In the genomic region with DNA sequence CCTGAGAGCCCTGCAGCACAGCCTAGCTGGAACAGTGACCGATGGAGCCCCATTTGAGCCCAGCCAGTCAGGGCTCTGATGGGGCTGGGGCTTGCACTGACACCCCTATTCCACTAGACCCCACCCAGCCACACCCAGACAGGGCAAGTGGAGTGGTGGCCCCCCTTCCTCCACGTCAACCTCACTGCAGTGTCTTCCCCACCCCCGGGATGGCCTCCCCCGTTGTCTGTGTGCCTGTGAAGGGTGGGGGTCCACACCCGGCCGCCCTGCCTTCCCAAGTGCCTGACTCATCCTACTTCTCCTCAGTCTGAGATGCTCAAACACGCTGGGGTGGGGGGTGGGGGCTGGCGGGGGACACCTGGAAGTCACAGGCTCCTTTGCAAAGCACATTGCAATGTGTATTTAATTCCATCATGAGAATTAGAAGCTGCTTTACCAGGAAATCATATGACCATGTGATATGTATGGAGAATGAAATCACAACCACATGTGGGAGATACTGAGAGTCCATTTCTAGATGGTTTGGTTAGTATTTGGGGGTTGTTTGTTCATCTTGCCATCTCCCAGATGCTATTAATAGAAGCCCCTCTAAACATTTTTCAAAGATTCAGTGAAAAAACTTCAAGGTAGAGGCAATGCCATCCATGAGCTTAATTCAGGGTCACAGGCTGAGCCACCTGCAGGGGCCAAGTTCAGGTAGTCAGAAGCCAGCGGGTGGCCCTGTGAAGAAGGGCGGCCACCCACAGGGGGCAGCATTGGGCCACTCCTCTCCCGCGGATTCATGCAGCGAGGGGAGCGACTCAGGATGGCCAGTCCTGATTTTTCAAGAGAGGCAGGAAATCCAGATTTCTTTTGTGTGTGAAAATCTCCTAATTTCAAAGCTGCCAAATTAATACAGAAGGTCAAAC, we compare ENCODE assay signal across 8 cellular contexts. TPM values are rescaled to one million over a fixed set of nuclear protein-coding genes. Genes with fewer than 3 reads are reported as not detected.
DNase-seq lines count a peak whose midpoint lies in the region; ATAC-seq and TF ChIP-seq lines count a peak whose summit lies in the region.

No MANE protein-coding gene starts in this region.

- in situ Hi-C loops in HAP-1 (cut with MboI; ENCODE audit: low sequenced_read_pairs): no loop called here

- H2AFZ ChIP-seq in OCI-LY1 (ENCODE audit: low read length): no peak overlapping the region

- H3K9ac ChIP-seq in OCI-LY1 (ENCODE audit: low read length): no peak overlapping the region

- H3K4me1 ChIP-seq in HAP-1: no peaks in the 10 kb centered on the region
- H3K4me1 ChIP-seq in OCI-LY1 (ENCODE audit: insufficient read depth, low read length, severe bottlenecking): no peaks in the 10 kb centered on the region
- H3K4me1 ChIP-seq in neutrophil (ENCODE audit: control insufficient read depth in 1 of 2, insufficient read depth in 1 of 2, low read depth in 1 of 2, low read length in 1 of 2): no peaks in the 10 kb centered on the region

- H3K4me3 ChIP-seq in HAP-1 (no peak overlapping the region), OCI-LY1 (ENCODE audit: low read depth, low read length, poor library complexity, severe bottlenecking) (no peak overlapping the region), foreskin fibroblast (ENCODE audit: low read depth in 1 of 2, low read length in 2 of 2) (no peak overlapping the region), neutrophil (ENCODE audit: low read depth in 1 of 2, low read length in 1 of 2) (no peak overlapping the region)

- CTCF ChIA-PET in Calu3 (lab: Charles Lee): interaction anchor here (0.6 to 2.3 kb wide), 8 partner anchors 19 to 54 kb away, joined by 3 to 9 read pairs (median 4); partner anchors contain the start of gene GMPPA

- H3K27ac Mint-ChIP-seq in Calu3 (ENCODE audit: unreplicated experiment): no peak overlapping the region
- peak overlapping the region; percentile 7 for H3K27ac Mint-ChIP-seq in activated T-cell treated with anti-CD3 and anti-CD28 coated beads, Interleukin-2, amount 50 U/mL, for 72 hours

- intact Hi-C loops in Calu3 (cut with micrococcal nuclease; ENCODE audit: unreplicated experiment): loop anchor here (5.0 kb wide), 1 partner anchor 46 kb away; no protein-coding TSS in a partner anchor

- H4K20me1 ChIP-seq in OCI-LY1 (ENCODE audit: insufficient read depth, low read length): no peaks in the 10 kb centered on the region

- TF ChIP-seq CTCF in Calu3 (IDR thresholded peaks at IDR 0.05; ENCODE audit: unreplicated experiment) (peak; percentile 87), OCI-LY1 (IDR thresholded peaks at IDR 0.05; ENCODE audit: low read length) (peak; percentile 86), foreskin fibroblast (IDR thresholded peaks at IDR 0.05; ENCODE audit: low read depth, low read length) (peak; percentile 90), neutrophil (IDR thresholded peaks at IDR 0.05) (peak; percentile 46)

- DNase-seq in Calu3 (peak; percentile 89), HAP-1 (ENCODE audit: low spot score in 2 of 2) (peak; percentile 57 to 90), foreskin fibroblast (peak in 1 of 2 donors; percentile 80), ureter (ENCODE audit: low spot score) (peak; percentile 76)
- DNase-seq in activated T-cell treated with anti-CD3 and anti-CD28 coated beads, Interleukin-2, amount 50 U/mL, for 72 hours: peak; percentile 73 to 77

- peak overlapping the region; percentile 39 for H3K4me3 Mint-ChIP-seq in Calu3 (ENCODE audit: low read depth, unreplicated experiment)
- peak overlapping the region; percentile 44 for H3K4me3 Mint-ChIP-seq in activated T-cell treated with anti-CD3 and anti-CD28 coated beads, Interleukin-2, amount 50 U/mL, for 72 hours

- peaks cover 24% of the 10 kb centered on the region for H3K4me1 Mint-ChIP-seq in Calu3 (ENCODE audit: low read depth, unreplicated experiment)
- peaks cover 6% of the 10 kb centered on the region for H3K4me1 Mint-ChIP-seq in activated T-cell treated with anti-CD3 and anti-CD28 coated beads, Interleukin-2, amount 50 U/mL, for 72 hours (ENCODE audit: low read depth)

- no peaks in the 10 kb centered on the region for H3F3A ChIP-seq in OCI-LY1 (ENCODE audit: insufficient read depth, low read length)

- H3K36me3 ChIP-seq in HAP-1 (replicated peaks): no peaks in the 10 kb centered on the region
- no peaks in the 10 kb centered on the region for H3K36me3 ChIP-seq in OCI-LY1 (ENCODE audit: insufficient read depth, low read length)
- no peaks in the 10 kb centered on the region for H3K36me3 ChIP-seq in neutrophil

- no peak overlapping the region for H3K27ac ChIP-seq in OCI-LY1 (ENCODE audit: low read depth, low read length, poor library complexity, severe bottlenecking)
- H3K27ac ChIP-seq in neutrophil: no peak overlapping the region

- no peak overlapping the region for H3K4me2 ChIP-seq in OCI-LY1 (ENCODE audit: low read length)

- no peaks in the 10 kb centered on the region for H3K36me3 Mint-ChIP-seq in Calu3 (ENCODE audit: insufficient read depth, unreplicated experiment)
- no peaks in the 10 kb centered on the region for H3K36me3 Mint-ChIP-seq in activated T-cell treated with anti-CD3 and anti-CD28 coated beads, Interleukin-2, amount 50 U/mL, for 72 hours (ENCODE audit: insufficient read depth in 2 of 2)

- no peaks in the 10 kb centered on the region for H3K79me2 ChIP-seq in OCI-LY1 (ENCODE audit: insufficient read depth, low read length)

- no peaks in the 10 kb centered on the region for H3K9me3 Mint-ChIP-seq in Calu3 (ENCODE audit: low read depth, unreplicated experiment)
- no peaks in the 10 kb centered on the region for H3K9me3 Mint-ChIP-seq in activated T-cell treated with anti-CD3 and anti-CD28 coated beads, Interleukin-2, amount 50 U/mL, for 72 hours

- H3K27me3 Mint-ChIP-seq in Calu3 (ENCODE audit: unreplicated experiment): peaks cover 5% of the 10 kb centered on the region
- H3K27me3 Mint-ChIP-seq in activated T-cell treated with anti-CD3 and anti-CD28 coated beads, Interleukin-2, amount 50 U/mL, for 72 hours (ENCODE audit: low read depth): no peaks in the 10 kb centered on the region

- no peaks in the 10 kb centered on the region for H3K9me3 ChIP-seq in HAP-1
- no peaks in the 10 kb centered on the region for H3K9me3 ChIP-seq in OCI-LY1 (ENCODE audit: low read length)
- H3K9me3 ChIP-seq in neutrophil: no peaks in the 10 kb centered on the region

- peak; percentile 77 to 81 for ATAC-seq in activated T-cell treated with anti-CD3 and anti-CD28 coated beads, Interleukin-2, amount 50 U/mL, for 72 hours (replicated peaks in 1 of 2)
- no peak for ATAC-seq in GM21367 (IDR thresholded peaks at IDR 0.05; ENCODE audit: unreplicated experiment)

- H3K9me2 ChIP-seq in OCI-LY1 (ENCODE audit: low read depth, low read length): no peaks in the 10 kb centered on the region

- no TSS peak for BruUV-seq in Calu3 (replicated peaks; lab: Mats Ljungman, UMichigan)

- no peaks in the 10 kb centered on the region for H3K27me3 ChIP-seq in HAP-1 (ENCODE audit: low read depth)
- no peaks in the 10 kb centered on the region for H3K27me3 ChIP-seq in OCI-LY1 (ENCODE audit: insufficient read depth, low read length)
- H3K27me3 ChIP-seq in neutrophil: peaks cover 58% of the 10 kb centered on the region

RNA-seq across cellular contexts. Expression of gene GMPPA, which starts 22.7 kb away (rescaled TPM):
- total RNA-seq in Calu3 (2022) (53.0 and 59.4 TPM in 2 replicates), ureter (31.9 TPM)
- 10 to 100 TPM; 39.4 to 47.3 TPM for total RNA-seq in activated T-cell treated with anti-CD3 and anti-CD28 coated beads, Interleukin-2, amount 50 U/mL, for 72 hours

RNA-seq across cellular contexts. Expression of gene ASIC4, which starts 38.3 kb away (rescaled TPM):
- total RNA-seq in Calu3 (2022) (0.17 TPM in 1 of 2 replicates, not detected in the other), ureter (0.13 TPM)
- total RNA-seq in activated T-cell treated with anti-CD3 and anti-CD28 coated beads, Interleukin-2, amount 50 U/mL, for 72 hours: under 1 TPM; 0.19 to 0.30 TPM

RNA-seq across cellular contexts. Expression of gene SPEG, which starts 41.3 kb away (rescaled TPM):
- total RNA-seq in Calu3 (2022): 13.4 and 16.7 TPM in 2 replicates
- 1 to 10 TPM; 4.8 to 6.9 TPM for total RNA-seq in activated T-cell treated with anti-CD3 and anti-CD28 coated beads, Interleukin-2, amount 50 U/mL, for 72 hours
- total RNA-seq in ureter: 76.6 TPM

RNA-seq across cellular contexts. Expression of gene DES, which starts 57.8 kb away (rescaled TPM):
- not detected in 2 replicates for total RNA-seq in Calu3 (2022)
- total RNA-seq in activated T-cell treated with anti-CD3 and anti-CD28 coated beads, Interleukin-2, amount 50 U/mL, for 72 hours: under 1 TPM in 1 of 2 donors, not detected in 1; 0.10 TPM
- total RNA-seq in ureter: 1,211 TPM
